Comparison of ENCODE assay signal across 1 cellular context in genomic region chr19:56142087-56142787, GRCh38.
A peak's percentile ranks its signal among the peaks of the same experiment; 100 is the strongest.
TF ChIP-seq lines count a peak whose summit lies in the region.

No MANE protein-coding gene starts in this region.

TF ChIP-seq in HepG2, 621 proteins besides CTCF, POLR2A, EP300 and RAD21 (continued from another document and continues in another):
- TF ChIP-seq, protein P1, sequence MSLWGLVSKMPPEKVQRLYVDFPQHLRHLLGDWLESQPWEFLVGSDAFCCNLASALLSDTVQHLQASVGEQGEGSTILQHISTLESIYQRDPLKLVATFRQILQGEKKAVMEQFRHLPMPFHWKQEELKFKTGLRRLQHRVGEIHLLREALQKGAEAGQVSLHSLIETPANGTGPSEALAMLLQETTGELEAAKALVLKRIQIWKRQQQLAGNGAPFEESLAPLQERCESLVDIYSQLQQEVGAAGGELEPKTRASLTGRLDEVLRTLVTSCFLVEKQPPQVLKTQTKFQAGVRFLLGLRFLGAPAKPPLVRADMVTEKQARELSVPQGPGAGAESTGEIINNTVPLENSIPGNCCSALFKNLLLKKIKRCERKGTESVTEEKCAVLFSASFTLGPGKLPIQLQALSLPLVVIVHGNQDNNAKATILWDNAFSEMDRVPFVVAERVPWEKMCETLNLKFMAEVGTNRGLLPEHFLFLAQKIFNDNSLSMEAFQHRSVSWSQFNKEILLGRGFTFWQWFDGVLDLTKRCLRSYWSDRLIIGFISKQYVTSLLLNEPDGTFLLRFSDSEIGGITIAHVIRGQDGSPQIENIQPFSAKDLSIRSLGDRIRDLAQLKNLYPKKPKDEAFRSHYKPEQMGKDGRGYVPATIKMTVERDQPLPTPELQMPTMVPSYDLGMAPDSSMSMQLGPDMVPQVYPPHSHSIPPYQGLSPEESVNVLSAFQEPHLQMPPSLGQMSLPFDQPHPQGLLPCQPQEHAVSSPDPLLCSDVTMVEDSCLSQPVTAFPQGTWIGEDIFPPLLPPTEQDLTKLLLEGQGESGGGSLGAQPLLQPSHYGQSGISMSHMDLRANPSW (CRISPR knock-in tag; IDR thresholded peaks at IDR 0.05; ENCODE audit: borderline replicate concordance), result peak; percentile 92; the same call in 1 of the 2 replicates
- no peak for TF ChIP-seq E2F5 (CRISPR knock-in tag; conservative IDR thresholded peaks at IDR 0.05)
- no peak for TF ChIP-seq ZNF619 (CRISPR knock-in tag; IDR thresholded peaks at IDR 0.05)
- no peak for TF ChIP-seq ZNF800 (CRISPR knock-in tag; IDR thresholded peaks at IDR 0.05)
- no peak for TF ChIP-seq BCLAF1 (IDR thresholded peaks at IDR 0.05)
- TF ChIP-seq MXD1 (CRISPR knock-in tag; IDR thresholded peaks at IDR 0.05), result peak; percentile 1; the same call in 1 of the 2 replicates
- no peak for TF ChIP-seq ZBTB46 (CRISPR knock-in tag; IDR thresholded peaks at IDR 0.05; ENCODE audit: borderline replicate concordance)
- TF ChIP-seq ARID2 (CRISPR knock-in tag; IDR thresholded peaks at IDR 0.05; ENCODE audit: borderline replicate concordance), result no peak
- TF ChIP-seq ZNF598 (CRISPR knock-in tag; IDR thresholded peaks at IDR 0.05; ENCODE audit: borderline replicate concordance), result 0 out of 2 replicates have a peak, but pooled peaks have one; percentile 14
- TF ChIP-seq TMF1 (CRISPR knock-in tag; IDR thresholded peaks at IDR 0.05; ENCODE audit: low read depth), result no peak
- TF ChIP-seq KLF11 (CRISPR knock-in tag; IDR thresholded peaks at IDR 0.05), result peak; percentile 51; the same call in 1 of the 2 replicates
- no peak for TF ChIP-seq ZNF383 (CRISPR knock-in tag; IDR thresholded peaks at IDR 0.05; ENCODE audit: borderline replicate concordance)
- TF ChIP-seq ZNF780A (CRISPR knock-in tag; IDR thresholded peaks at IDR 0.05), result peak; percentile 42; the same call in 1 of the 2 replicates
- no peak for TF ChIP-seq ZNF549 (CRISPR knock-in tag; IDR thresholded peaks at IDR 0.05)
- TF ChIP-seq EEA1 (CRISPR knock-in tag; IDR thresholded peaks at IDR 0.05; ENCODE audit: borderline replicate concordance), result no peak
- no peak for TF ChIP-seq GLI4 (CRISPR knock-in tag; IDR thresholded peaks at IDR 0.05; ENCODE audit: borderline replicate concordance)
- TF ChIP-seq, protein P2, sequence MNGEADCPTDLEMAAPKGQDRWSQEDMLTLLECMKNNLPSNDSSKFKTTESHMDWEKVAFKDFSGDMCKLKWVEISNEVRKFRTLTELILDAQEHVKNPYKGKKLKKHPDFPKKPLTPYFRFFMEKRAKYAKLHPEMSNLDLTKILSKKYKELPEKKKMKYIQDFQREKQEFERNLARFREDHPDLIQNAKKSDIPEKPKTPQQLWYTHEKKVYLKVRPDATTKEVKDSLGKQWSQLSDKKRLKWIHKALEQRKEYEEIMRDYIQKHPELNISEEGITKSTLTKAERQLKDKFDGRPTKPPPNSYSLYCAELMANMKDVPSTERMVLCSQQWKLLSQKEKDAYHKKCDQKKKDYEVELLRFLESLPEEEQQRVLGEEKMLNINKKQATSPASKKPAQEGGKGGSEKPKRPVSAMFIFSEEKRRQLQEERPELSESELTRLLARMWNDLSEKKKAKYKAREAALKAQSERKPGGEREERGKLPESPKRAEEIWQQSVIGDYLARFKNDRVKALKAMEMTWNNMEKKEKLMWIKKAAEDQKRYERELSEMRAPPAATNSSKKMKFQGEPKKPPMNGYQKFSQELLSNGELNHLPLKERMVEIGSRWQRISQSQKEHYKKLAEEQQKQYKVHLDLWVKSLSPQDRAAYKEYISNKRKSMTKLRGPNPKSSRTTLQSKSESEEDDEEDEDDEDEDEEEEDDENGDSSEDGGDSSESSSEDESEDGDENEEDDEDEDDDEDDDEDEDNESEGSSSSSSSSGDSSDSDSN (CRISPR knock-in tag; IDR thresholded peaks at IDR 0.05), result peak; percentile 29; the same call in 1 of the 2 replicates
- peak; percentile 60 for TF ChIP-seq MAX (IDR thresholded peaks at IDR 0.05)
- no peak for TF ChIP-seq NBN (conservative IDR thresholded peaks at IDR 0.05)
- TF ChIP-seq HDAC6 (IDR thresholded peaks at IDR 0.05; ENCODE audit: low read depth, low read length), result no peak
- peak; percentile 19; the same call in 1 of the 2 replicates for TF ChIP-seq STAG1 (CRISPR knock-in tag; IDR thresholded peaks at IDR 0.05)
- TF ChIP-seq SETDB1 (CRISPR knock-in tag; IDR thresholded peaks at IDR 0.05; ENCODE audit: borderline replicate concordance), result no peak
- TF ChIP-seq ZNF256 (CRISPR knock-in tag; conservative IDR thresholded peaks at IDR 0.05), result 0 out of 2 replicates have a peak, but pooled peaks have one; percentile 11
- TF ChIP-seq ZNF770 (CRISPR knock-in tag; IDR thresholded peaks at IDR 0.05), result 0 out of 2 replicates have a peak, but pooled peaks have one; percentile 41
- TF ChIP-seq ZKSCAN5 (CRISPR knock-in tag; IDR thresholded peaks at IDR 0.05), result no peak
- TF ChIP-seq, protein P3, sequence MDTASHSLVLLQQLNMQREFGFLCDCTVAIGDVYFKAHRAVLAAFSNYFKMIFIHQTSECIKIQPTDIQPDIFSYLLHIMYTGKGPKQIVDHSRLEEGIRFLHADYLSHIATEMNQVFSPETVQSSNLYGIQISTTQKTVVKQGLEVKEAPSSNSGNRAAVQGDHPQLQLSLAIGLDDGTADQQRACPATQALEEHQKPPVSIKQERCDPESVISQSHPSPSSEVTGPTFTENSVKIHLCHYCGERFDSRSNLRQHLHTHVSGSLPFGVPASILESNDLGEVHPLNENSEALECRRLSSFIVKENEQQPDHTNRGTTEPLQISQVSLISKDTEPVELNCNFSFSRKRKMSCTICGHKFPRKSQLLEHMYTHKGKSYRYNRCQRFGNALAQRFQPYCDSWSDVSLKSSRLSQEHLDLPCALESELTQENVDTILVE (CRISPR knock-in tag; IDR thresholded peaks at IDR 0.05), result peak; percentile 65; the same call in 1 of the 2 replicates
- TF ChIP-seq ZIK1 (CRISPR knock-in tag; IDR thresholded peaks at IDR 0.05; ENCODE audit: borderline replicate concordance, low read depth), result no peak
- TF ChIP-seq ARNT2 (CRISPR knock-in tag; IDR thresholded peaks at IDR 0.05; ENCODE audit: low read depth), result no peak
- TF ChIP-seq CERS6 (CRISPR knock-in tag; IDR thresholded peaks at IDR 0.05), result no peak
- TF ChIP-seq, protein P4, sequence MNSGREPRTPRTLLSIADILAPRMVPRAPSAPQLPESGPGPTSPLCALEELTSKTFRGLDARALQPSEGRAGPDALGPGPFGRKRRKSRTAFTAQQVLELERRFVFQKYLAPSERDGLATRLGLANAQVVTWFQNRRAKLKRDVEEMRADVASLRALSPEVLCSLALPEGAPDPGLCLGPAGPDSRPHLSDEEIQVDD (CRISPR knock-in tag; IDR thresholded peaks at IDR 0.05; ENCODE audit: borderline replicate concordance), result no peak
- TF ChIP-seq ZXDC (CRISPR knock-in tag; IDR thresholded peaks at IDR 0.05), result peak; percentile 51; the same call in 1 of the 2 replicates
- TF ChIP-seq CHD4 (IDR thresholded peaks at IDR 0.05; ENCODE audit: borderline replicate concordance, low read length), result peak; percentile 59; the same call in 1 of the 2 replicates
